ENCODE assay signal across 14 cellular contexts in the genomic region with DNA sequence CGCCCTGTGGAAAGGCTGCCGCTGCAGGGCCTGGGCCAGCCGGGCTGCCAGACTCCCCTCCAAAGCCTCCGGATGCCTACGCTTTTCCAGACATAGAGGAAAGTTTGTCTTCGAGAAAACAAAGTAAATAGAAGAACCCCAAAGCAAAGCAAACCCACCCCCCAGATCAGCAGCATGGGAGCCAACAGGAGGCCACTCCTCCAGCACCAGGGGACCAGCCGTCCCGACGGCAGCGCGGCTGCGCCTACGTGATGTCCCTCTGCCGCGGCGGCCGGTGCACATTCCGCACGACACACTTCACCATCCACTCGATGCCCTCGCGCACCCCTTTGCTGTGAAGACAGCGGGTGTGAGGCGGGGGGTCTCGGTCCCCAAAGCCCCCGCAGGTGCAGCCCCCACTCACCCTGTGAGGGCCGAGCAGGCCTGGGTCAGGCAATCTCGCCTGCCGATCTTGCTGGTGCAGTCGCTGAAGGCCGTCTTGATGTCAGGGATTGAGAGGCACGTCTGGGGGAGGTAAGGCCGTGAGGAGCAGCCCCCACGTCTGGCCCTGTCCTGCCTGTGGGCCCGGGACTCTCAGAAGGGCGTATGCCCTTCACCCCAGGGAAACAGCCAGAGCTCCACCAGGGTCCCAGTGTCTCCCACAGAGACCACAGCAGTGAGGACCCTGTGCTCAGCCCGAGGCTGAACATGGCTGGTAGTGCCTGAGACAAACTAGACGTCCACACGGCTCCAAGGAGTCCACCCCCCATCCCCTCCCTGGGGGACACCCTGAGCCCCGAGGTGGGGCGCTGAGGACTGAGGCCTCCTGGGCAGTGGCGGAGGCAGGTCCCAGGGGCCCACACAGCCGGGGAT. TPM values are rescaled to one million over a fixed set of nuclear protein-coding genes. Genes with fewer than 3 reads are reported as not detected.
A peak's percentile ranks its signal among the peaks of the same experiment; 100 is the strongest.
DNase-seq lines count a peak whose midpoint lies in the region; ATAC-seq, FAIRE-seq and TF ChIP-seq lines count a peak whose summit lies in the region.
"Had no signal": no experiment of that assay in that cellular context is flagged by ENCODE, and none has a peak within 500 bp of the region (broad histone marks: within the 10 kb centered on the region; RNA-seq: fewer than 3 reads in every experiment).

No MANE protein-coding gene starts in this region.

- no peak for TF ChIP-seq CTCF in A549 (IDR thresholded peaks at IDR 0.05)
- TF ChIP-seq CTCF in lower lobe of right lung (IDR thresholded peaks at IDR 0.05) = no peak
- TF ChIP-seq CTCF in GM20000 (IDR thresholded peaks at IDR 0.05; ENCODE audit: extremely low read depth, missing control alignments) = no peak

- H3K27me3 Mint-ChIP-seq in activated T-helper 1 cell treated with anti-CD3 and anti-CD28 coated beads, Interleukin-12 subunit alpha, Interleukin-12 subunit beta, Interleukin-2, Interleukin-4 antibody, amounts not matched to agents 30 ng/mL and 10 ng/mL and 1 ng/mL, durations not matched to agents 14 hours and 24 hours and 36 hours (ENCODE audit: insufficient read depth) = no peaks in the 10 kb centered on the region

- no peaks in the 10 kb centered on the region for H3K27me3 ChIP-seq in lower lobe of right lung (ENCODE audit: low read depth)
- H3K27me3 ChIP-seq: transverse colon had no signal

- no peaks in the 10 kb centered on the region for H3K9me3 ChIP-seq in A549
- H3K9me3 ChIP-seq in lower lobe of right lung = no peaks in the 10 kb centered on the region
- H3K9me3 ChIP-seq: transverse colon had no signal

- no peak for TF ChIP-seq EP300 in A549 (IDR thresholded peaks at IDR 0.05)

- H3K4me2 ChIP-seq in A549 = no peak overlapping the region; the same call in 2 of the 3 replicates

- no peak for TF ChIP-seq RAD21 in A549 (conservative IDR thresholded peaks at IDR 0.05 in 1 of 2, IDR thresholded peaks at IDR 0.05 in 1 of 2)

- WGBS in A549 (ENCODE audit: missing lambda C conversion rate) = 92% methylated on average over 30 of the region's 43 CpGs

- CTCF ChIA-PET in A549 (lab: Yijun Ruan, JAX) = no interaction called here

- peak overlapping the region; percentile 38 to 60 for H3K27ac Mint-ChIP-seq in activated naive CD4-positive, alpha-beta T cell treated with anti-CD3 and anti-CD28 coated beads, Interleukin-2, amount 50 U/mL, for 72 hours
- no peak overlapping the region for H3K27ac Mint-ChIP-seq in activated T-helper 1 cell treated with anti-CD3 and anti-CD28 coated beads, Interleukin-12 subunit alpha, Interleukin-12 subunit beta, Interleukin-2, Interleukin-4 antibody, amounts not matched to agents 30 ng/mL and 10 ng/mL and 1 ng/mL, durations not matched to agents 14 hours and 24 hours and 36 hours

- peak overlapping the region; percentile 88 to 94 for H3K27ac ChIP-seq in A549
- H3K27ac ChIP-seq in lower lobe of right lung = peak overlapping the region; percentile 49
- H3K27ac ChIP-seq: HL-60 had no signal

- intact Hi-C loops in lower lobe of right lung (cut with DNase I) = no loop called here
- intact Hi-C loops in activated T-helper 1 cell treated with anti-CD3 and anti-CD28 coated beads, Interleukin-12 subunit alpha, Interleukin-12 subunit beta, Interleukin-2, Interleukin-4 antibody, amounts not matched to agents 30 ng/mL and 10 ng/mL and 1 ng/mL, durations not matched to agents 14 hours and 24 hours and 36 hours (cut with micrococcal nuclease) = no loop called here

- TF ChIP-seq POLR2A in A549 (IDR thresholded peaks at IDR 0.05; ENCODE audit: low read length) = no peak

- H3K4me3 ChIP-seq in A549 = no peak overlapping the region
- no peak overlapping the region for H3K4me3 ChIP-seq in lower lobe of right lung
- H3K4me3 ChIP-seq: transverse colon had no signal

- peaks cover 35% of the 10 kb centered on the region for H3K36me3 ChIP-seq in lower lobe of right lung

- no peaks in the 10 kb centered on the region for H3K36me3 Mint-ChIP-seq in activated naive CD4-positive, alpha-beta T cell treated with anti-CD3 and anti-CD28 coated beads, Interleukin-2, amount 50 U/mL, for 72 hours
- peaks cover 5% of the 10 kb centered on the region for H3K36me3 Mint-ChIP-seq in activated T-helper 1 cell treated with anti-CD3 and anti-CD28 coated beads, Interleukin-12 subunit alpha, Interleukin-12 subunit beta, Interleukin-2, Interleukin-4 antibody, amounts not matched to agents 30 ng/mL and 10 ng/mL and 1 ng/mL, durations not matched to agents 14 hours and 24 hours and 36 hours (ENCODE audit: low read depth)

- POLR2A ChIA-PET in A549 (lab: Yijun Ruan, JAX) = no interaction called here

- no peak overlapping the region for H3K4me3 Mint-ChIP-seq in activated T-helper 1 cell treated with anti-CD3 and anti-CD28 coated beads, Interleukin-12 subunit alpha, Interleukin-12 subunit beta, Interleukin-2, Interleukin-4 antibody, amounts not matched to agents 30 ng/mL and 10 ng/mL and 1 ng/mL, durations not matched to agents 14 hours and 24 hours and 36 hours

- FAIRE-seq in A549 (lab: Jason Lieb, UNC) = no peak
- FAIRE-seq: islet of Langerhans had no signal

- DNase-seq in A549 (ENCODE audit: low read depth in 1 of 2, low spot score in 1 of 2) (no peak), ELF-1 (ENCODE audit: low read depth, low spot score) (peak; percentile 4), lower lobe of right lung (no peak), GM20000 (ENCODE audit: low spot score) (no peak), RKO (ENCODE audit: low spot score) (no peak)
- DNase-seq in activated naive CD4-positive, alpha-beta T cell treated with anti-CD3 and anti-CD28 coated beads, Interleukin-2, amount 50 U/mL, for 72 hours (ENCODE audit: low spot score in 2 of 2) = peak in 1 of 2 donors; percentile 52
- no peak for DNase-seq in activated T-helper 1 cell treated with anti-CD3 and anti-CD28 coated beads, Interleukin-12 subunit alpha, Interleukin-12 subunit beta, Interleukin-2, Interleukin-4 antibody, amounts not matched to agents 30 ng/mL and 10 ng/mL and 1 ng/mL, durations not matched to agents 14 hours and 24 hours and 36 hours (ENCODE audit: low spot score)
- DNase-seq: COR-L47, NCI-H1092, transverse colon had no signal

- ATAC-seq in A549 (no peak), lower lobe of right lung (no peak), HG03108 (IDR thresholded peaks at IDR 0.05; ENCODE audit: unreplicated experiment) (no peak)
- ATAC-seq in activated naive CD4-positive, alpha-beta T cell treated with anti-CD3 and anti-CD28 coated beads, Interleukin-2, amount 50 U/mL, for 72 hours = no peak

- no peaks in the 10 kb centered on the region for H3K9me3 Mint-ChIP-seq in activated naive CD4-positive, alpha-beta T cell treated with anti-CD3 and anti-CD28 coated beads, Interleukin-2, amount 50 U/mL, for 72 hours
- no peaks in the 10 kb centered on the region for H3K9me3 Mint-ChIP-seq in activated T-helper 1 cell treated with anti-CD3 and anti-CD28 coated beads, Interleukin-12 subunit alpha, Interleukin-12 subunit beta, Interleukin-2, Interleukin-4 antibody, amounts not matched to agents 30 ng/mL and 10 ng/mL and 1 ng/mL, durations not matched to agents 14 hours and 24 hours and 36 hours

- H3K4me1 ChIP-seq in A549 = peaks cover 33% of the 10 kb centered on the region
- peaks cover 41% of the 10 kb centered on the region for H3K4me1 ChIP-seq in lower lobe of right lung

- H3K4me1 Mint-ChIP-seq in activated T-helper 1 cell treated with anti-CD3 and anti-CD28 coated beads, Interleukin-12 subunit alpha, Interleukin-12 subunit beta, Interleukin-2, Interleukin-4 antibody, amounts not matched to agents 30 ng/mL and 10 ng/mL and 1 ng/mL, durations not matched to agents 14 hours and 24 hours and 36 hours (ENCODE audit: low read depth) = no peaks in the 10 kb centered on the region

RNA-seq across cellular contexts. Expression of a gene that starts 4.0 kb away (rescaled TPM):
- 0.20 and 0.22 TPM in 2 replicates for polyA plus RNA-seq in A549 (2011; rRNA removed)
- 2.3 and 4.3 TPM in 2 replicates for polyA plus RNA-seq in A549 (2012; cell fraction: cytosol; rRNA removed)
- polyA plus RNA-seq in A549 (2012; cell fraction: nucleus; rRNA removed) = 16.7 and 55.0 TPM in 2 replicates
- polyA plus RNA-seq in A549 (2017; fragmentation: RNase III; extraction: RNeasy Plus Mini Kit Qiagen cat#74134 plus additional on column Dnase treatment) = 0.63 to 0.69 TPM (median 0.66 TPM) in 3 replicates
- not detected in 2 replicates for polyA minus RNA-seq in A549 (2011; rRNA and poly(A)+ RNA removed)
- total RNA-seq in activated naive CD4-positive, alpha-beta T cell treated with anti-CD3 and anti-CD28 coated beads, Interleukin-2, amount 50 U/mL, for 72 hours = not detected
- 5.3 TPM for total RNA-seq in lower lobe of right lung
- not detected in 2 replicates for total RNA-seq in activated T-helper 1 cell treated with anti-CD3 and anti-CD28 coated beads, Interleukin-12 subunit alpha, Interleukin-12 subunit beta, Interleukin-2, Interleukin-4 antibody, amounts not matched to agents 30 ng/mL and 10 ng/mL and 1 ng/mL, durations not matched to agents 14 hours and 24 hours and 36 hours
- total RNA-seq: activated CD8-positive, alpha-beta memory T cell treated with anti-CD3 and anti-CD28 coated beads for 36 hours had no signal

RNA-seq across cellular contexts. Expression of a gene that starts 7.4 kb away (rescaled TPM):
- polyA plus RNA-seq in A549 (2011; rRNA removed) (14.1 and 25.1 TPM in 2 replicates), A549 (2017; fragmentation: RNase III; extraction: RNeasy Plus Mini Kit Qiagen cat#74134 plus additional on column Dnase treatment) (29.7 to 33.2 TPM (median 31.1 TPM) in 3 replicates)
- polyA plus RNA-seq in A549 (2012; cell fraction: cytosol; rRNA removed) = 50.5 and 52.7 TPM in 2 replicates
- 81.2 and 97.2 TPM in 2 replicates for polyA plus RNA-seq in A549 (2012; cell fraction: nucleus; rRNA removed)
- 14.8 TPM in 2 replicates for polyA minus RNA-seq in A549 (2011; rRNA and poly(A)+ RNA removed)
- 10 to 100 TPM; 36.1 to 53.4 TPM for total RNA-seq in activated naive CD4-positive, alpha-beta T cell treated with anti-CD3 and anti-CD28 coated beads, Interleukin-2, amount 50 U/mL, for 72 hours
- 44.3 TPM for total RNA-seq in lower lobe of right lung
- total RNA-seq in activated T-helper 1 cell treated with anti-CD3 and anti-CD28 coated beads, Interleukin-12 subunit alpha, Interleukin-12 subunit beta, Interleukin-2, Interleukin-4 antibody, amounts not matched to agents 30 ng/mL and 10 ng/mL and 1 ng/mL, durations not matched to agents 14 hours and 24 hours and 36 hours = 71.8 and 73.5 TPM in 2 replicates

RNA-seq across cellular contexts. Expression of a gene that starts 7.4 kb away (rescaled TPM):
- 9.2 and 9.5 TPM in 2 replicates for polyA plus RNA-seq in A549 (2011; rRNA removed)
- polyA plus RNA-seq in A549 (2012; cell fraction: cytosol; rRNA removed) = 28.6 and 32.6 TPM in 2 replicates
- 98.7 and 141 TPM in 2 replicates for polyA plus RNA-seq in A549 (2012; cell fraction: nucleus; rRNA removed)
- 22.6 to 25.6 TPM (median 23.9 TPM) in 3 replicates for polyA plus RNA-seq in A549 (2017; fragmentation: RNase III; extraction: RNeasy Plus Mini Kit Qiagen cat#74134 plus additional on column Dnase treatment)
- 8.8 and 10.6 TPM in 2 replicates for polyA minus RNA-seq in A549 (2011; rRNA and poly(A)+ RNA removed)
- 10 to 100 TPM; 12.5 to 24.0 TPM for total RNA-seq in activated naive CD4-positive, alpha-beta T cell treated with anti-CD3 and anti-CD28 coated beads, Interleukin-2, amount 50 U/mL, for 72 hours
- 27.2 TPM for total RNA-seq in lower lobe of right lung
- 34.5 and 36.7 TPM in 2 replicates for total RNA-seq in activated T-helper 1 cell treated with anti-CD3 and anti-CD28 coated beads, Interleukin-12 subunit alpha, Interleukin-12 subunit beta, Interleukin-2, Interleukin-4 antibody, amounts not matched to agents 30 ng/mL and 10 ng/mL and 1 ng/mL, durations not matched to agents 14 hours and 24 hours and 36 hours

RNA-seq across cellular contexts. Expression of a gene that starts 36.0 kb away (rescaled TPM):
- polyA plus RNA-seq in A549 (2011; rRNA removed) = 2.5 and 2.8 TPM in 2 replicates
- polyA plus RNA-seq in A549 (2012; cell fraction: cytosol; rRNA removed) = 9.6 and 17.7 TPM in 2 replicates
- polyA plus RNA-seq in A549 (2012; cell fraction: nucleus; rRNA removed) = 114 and 216 TPM in 2 replicates
- polyA plus RNA-seq in A549 (2017; fragmentation: RNase III; extraction: RNeasy Plus Mini Kit Qiagen cat#74134 plus additional on column Dnase treatment) = 5.9 to 7.2 TPM (median 6.5 TPM) in 3 replicates
- 0.45 and 0.88 TPM in 2 replicates for polyA minus RNA-seq in A549 (2011; rRNA and poly(A)+ RNA removed)
- 10 to 100 TPM in 1 of 2 donors, 1 to 10 TPM in 1; 6.3 to 18.2 TPM for total RNA-seq in activated naive CD4-positive, alpha-beta T cell treated with anti-CD3 and anti-CD28 coated beads, Interleukin-2, amount 50 U/mL, for 72 hours
- total RNA-seq in lower lobe of right lung = 8.7 TPM
- total RNA-seq in activated T-helper 1 cell treated with anti-CD3 and anti-CD28 coated beads, Interleukin-12 subunit alpha, Interleukin-12 subunit beta, Interleukin-2, Interleukin-4 antibody, amounts not matched to agents 30 ng/mL and 10 ng/mL and 1 ng/mL, durations not matched to agents 14 hours and 24 hours and 36 hours = 12.1 TPM in 2 replicates

RNA-seq across cellular contexts. Expression of a gene that starts 39.2 kb away (rescaled TPM):
- polyA plus RNA-seq in A549 (2011; rRNA removed) (22.5 and 28.1 TPM in 2 replicates), A549 (2017; fragmentation: RNase III; extraction: RNeasy Plus Mini Kit Qiagen cat#74134 plus additional on column Dnase treatment) (59.6 to 64.7 TPM (median 64.6 TPM) in 3 replicates)
- polyA plus RNA-seq in A549 (2012; cell fraction: cytosol; rRNA removed) = 75.6 and 107 TPM in 2 replicates
- 267 and 298 TPM in 2 replicates for polyA plus RNA-seq in A549 (2012; cell fraction: nucleus; rRNA removed)
- polyA minus RNA-seq in A549 (2011; rRNA and poly(A)+ RNA removed) = 5.8 and 14.9 TPM in 2 replicates
- 10 to 100 TPM; 24.7 to 37.2 TPM for total RNA-seq in activated naive CD4-positive, alpha-beta T cell treated with anti-CD3 and anti-CD28 coated beads, Interleukin-2, amount 50 U/mL, for 72 hours
- total RNA-seq in lower lobe of right lung = 50.5 TPM
- total RNA-seq in activated T-helper 1 cell treated with anti-CD3 and anti-CD28 coated beads, Interleukin-12 subunit alpha, Interleukin-12 subunit beta, Interleukin-2, Interleukin-4 antibody, amounts not matched to agents 30 ng/mL and 10 ng/mL and 1 ng/mL, durations not matched to agents 14 hours and 24 hours and 36 hours = 34.7 and 38.3 TPM in 2 replicates
